In the genomic region with DNA sequence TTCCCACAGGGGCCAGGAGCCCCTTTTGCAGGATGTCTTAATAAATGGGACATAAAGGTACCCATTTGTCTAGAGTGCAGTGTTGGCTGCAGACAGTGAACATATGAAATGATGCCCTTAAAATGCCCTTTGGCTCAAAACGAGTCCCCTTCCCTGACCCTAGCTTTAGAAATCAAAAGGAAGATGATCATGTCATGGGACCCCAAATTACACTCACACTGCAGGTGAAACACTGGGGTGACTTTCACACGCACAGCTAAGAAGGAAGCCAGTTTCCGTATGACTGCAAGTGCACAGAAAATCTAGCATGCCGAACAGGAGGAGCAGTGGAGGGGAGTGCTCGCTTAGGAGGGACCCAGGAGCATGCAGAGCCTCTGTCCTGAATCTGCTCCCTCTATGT, we compare ENCODE assay signal across 12 cellular contexts.
DNase-seq lines count a peak whose midpoint lies in the region; ATAC-seq and TF ChIP-seq lines count a peak whose summit lies in the region.
"Had no signal": no experiment of that assay in that cellular context is flagged by ENCODE, and none has a peak within 500 bp of the region (broad histone marks: within the 10 kb centered on the region; RNA-seq: fewer than 3 reads in every experiment).

No MANE protein-coding gene starts in this region.

- H3K27me3 Mint-ChIP-seq in CD4-positive, alpha-beta T cell = no peaks in the 10 kb centered on the region
- peaks cover 62% of the 10 kb centered on the region for H3K27me3 Mint-ChIP-seq in HFFc6 (ENCODE audit: insufficient read depth)
- H3K27me3 Mint-ChIP-seq in central memory CD8-positive, alpha-beta T cell = no peaks in the 10 kb centered on the region

- H3K4me3 Mint-ChIP-seq in CD4-positive, alpha-beta T cell = no peak overlapping the region
- peak overlapping the region; percentile 75 for H3K4me3 Mint-ChIP-seq in HFFc6
- no peak overlapping the region for H3K4me3 Mint-ChIP-seq in central memory CD8-positive, alpha-beta T cell

- peaks cover 24% of the 10 kb centered on the region for H3K4me1 Mint-ChIP-seq in CD4-positive, alpha-beta T cell (ENCODE audit: low read depth)
- peaks cover 94% of the 10 kb centered on the region for H3K4me1 Mint-ChIP-seq in HFFc6 (ENCODE audit: low read depth)
- peaks cover 39% of the 10 kb centered on the region for H3K4me1 Mint-ChIP-seq in central memory CD8-positive, alpha-beta T cell

- POLR2A ChIA-PET in CD4-positive, alpha-beta T cell (lab: Charles Lee) = interaction anchor here (0.6 kb wide), 2 partner anchors 16 to 31 kb away, joined by 3 to 4 read pairs; no protein-coding TSS in a partner anchor

- no peak overlapping the region for H3K27ac ChIP-seq in CD4-positive, alpha-beta T cell (ENCODE audit: low read depth, low read length)
- H3K27ac ChIP-seq in psoas muscle = peak overlapping the region; percentile 94

- TF ChIP-seq CTCF in CD4-positive, alpha-beta T cell (IDR thresholded peaks at IDR 0.05) = no peak
- TF ChIP-seq CTCF in HFFc6 (IDR thresholded peaks at IDR 0.05) = no peak
- no peak for TF ChIP-seq CTCF in psoas muscle (IDR thresholded peaks at IDR 0.05)

- ATAC-seq in CD4-positive, alpha-beta T cell (ENCODE audit: poor library complexity) = no peak
- no peak for ATAC-seq in central memory CD8-positive, alpha-beta T cell (replicated peaks; ENCODE audit: extremely low read depth, poor library complexity, severe bottlenecking)
- ATAC-seq in psoas muscle = no peak
- ATAC-seq: esophagus mucosa had no signal

- peak overlapping the region; percentile 51 for H3K27ac Mint-ChIP-seq in CD4-positive, alpha-beta T cell
- H3K27ac Mint-ChIP-seq in HFFc6 = peak overlapping the region; percentile 94
- peak overlapping the region; percentile 91 for H3K27ac Mint-ChIP-seq in central memory CD8-positive, alpha-beta T cell (ENCODE audit: low read depth)

- peaks cover 86% of the 10 kb centered on the region for H3K36me3 Mint-ChIP-seq in CD4-positive, alpha-beta T cell (ENCODE audit: low read depth)
- H3K36me3 Mint-ChIP-seq in HFFc6 (ENCODE audit: low read depth) = peaks cover 88% of the 10 kb centered on the region
- H3K36me3 Mint-ChIP-seq in central memory CD8-positive, alpha-beta T cell (ENCODE audit: insufficient read depth) = peaks cover 62% of the 10 kb centered on the region

- CTCF ChIA-PET in CD4-positive, alpha-beta T cell (lab: Charles Lee) = interaction anchor here (0.8 to 2.2 kb wide), 2 partner anchors 8 to 13 kb away, joined by 4 to 8 read pairs; no protein-coding TSS in a partner anchor

- intact Hi-C loops in CD4-positive, alpha-beta T cell (cut with DNase I, micrococcal nuclease) = no loop called here
- intact Hi-C loops in psoas muscle (cut with DNase I) = no loop called here

- no peaks in the 10 kb centered on the region for H3K9me3 Mint-ChIP-seq in CD4-positive, alpha-beta T cell
- peaks cover 9% of the 10 kb centered on the region for H3K9me3 Mint-ChIP-seq in HFFc6
- H3K9me3 Mint-ChIP-seq in central memory CD8-positive, alpha-beta T cell = no peaks in the 10 kb centered on the region

- no peaks in the 10 kb centered on the region for H3K27me3 ChIP-seq in CD4-positive, alpha-beta T cell (ENCODE audit: control insufficient read depth, insufficient read depth, low read length)
- H3K27me3 ChIP-seq in psoas muscle (ENCODE audit: insufficient read depth in 3 of 3, low read length in 2 of 3) = no peaks in the 10 kb centered on the region
- H3K27me3 ChIP-seq: spleen had no signal

- peaks cover 0 to 42% of the 10 kb centered on the region in 2 donors for H3K36me3 ChIP-seq in psoas muscle (ENCODE audit: insufficient read depth in 1 of 2, low read depth in 1 of 2)

- H3K4me1 ChIP-seq in psoas muscle = peaks cover 89% of the 10 kb centered on the region

- H3K4me3 ChIP-seq in psoas muscle = peak overlapping the region; percentile 57
- H3K4me3 ChIP-seq: spleen had no signal

- 64 to 74% (median 69%) methylated on average over 5 of the region's 5 CpGs for WGBS in psoas muscle, 3 donors

- no peaks in the 10 kb centered on the region for H3K9me3 ChIP-seq in CD4-positive, alpha-beta T cell (ENCODE audit: control insufficient read depth, low read length)
- no peaks in the 10 kb centered on the region for H3K9me3 ChIP-seq in psoas muscle
- H3K9me3 ChIP-seq: spleen had no signal

- no peak for DNase-seq in CD4-positive, alpha-beta T cell
- no peak for DNase-seq in HFFc6
- DNase-seq in central memory CD8-positive, alpha-beta T cell (ENCODE audit: low spot score in 2 of 2) = no peak
- DNase-seq in psoas muscle = no peak
- DNase-seq in NCI-H69 (lab: John Stamatoyannopoulos, UW) = no peak
- no peak for DNase-seq in NCI-H2227 (lab: John Stamatoyannopoulos, UW; ENCODE audit: unreplicated experiment)
- no peak for DNase-seq in GF-D8 (lab: John Stamatoyannopoulos, UW)
- DNase-seq: GOT3, NCI-H1436 treated with DMSO at 0.1 percent for 48 hours, NCI-H774, spleen had no signal
